21 cellular contexts compared by ENCODE assay signal in genomic region chr1:78665809-78666208, GRCh38. TPM values are rescaled to one million over a fixed set of nuclear protein-coding genes. Genes with fewer than 3 reads are reported as not detected.
"Had no signal": no experiment of that assay in that cellular context is flagged by ENCODE, and none has a peak within 500 bp of the region (broad histone marks: within the 10 kb centered on the region; RNA-seq: fewer than 3 reads in every experiment).

No MANE protein-coding gene starts in this region.

- H3K9ac ChIP-seq: neural progenitor cell had no signal

- H3K4me3 Mint-ChIP-seq: immature natural killer cell; natural killer cell treated with Interleukin-12 subunit alpha and Interleukin-12 subunit beta and Interleukin-15 and Interleukin-18, amount 100 ng/mL, for 72 hours; neural progenitor cell had no signal

- ATAC-seq: esophagus mucosa; lower lobe of right lung; natural killer cell treated with Interleukin-12 subunit alpha and Interleukin-12 subunit beta and Interleukin-15 and Interleukin-18, amount 100 ng/mL, for 72 hours; pancreas had no signal

- H2AFZ ChIP-seq: neural progenitor cell had no signal

- H3K27ac Mint-ChIP-seq: immature natural killer cell; natural killer cell treated with Interleukin-12 subunit alpha and Interleukin-12 subunit beta and Interleukin-15 and Interleukin-18, amount 100 ng/mL, for 72 hours; neural progenitor cell; progenitor cell of endocrine pancreas had no signal

- H3K27me3 Mint-ChIP-seq: natural killer cell treated with Interleukin-12 subunit alpha and Interleukin-12 subunit beta and Interleukin-15 and Interleukin-18, amount 100 ng/mL, for 72 hours had no signal

- H3K27me3 ChIP-seq: dorsolateral prefrontal cortex, pancreas, stomach, transverse colon had no signal

- H3K4me1 ChIP-seq: left ventricle myocardium inferior, lower lobe of right lung, neural progenitor cell, pancreas, stomach, transverse colon had no signal

- H3K4me3 ChIP-seq: dorsolateral prefrontal cortex, left ventricle myocardium inferior, lower lobe of right lung, neural progenitor cell, pancreas, stomach, thoracic aorta, transverse colon had no signal

- H3K4me1 Mint-ChIP-seq: immature natural killer cell, neural progenitor cell had no signal

- DNase-seq: cortex of kidney; dorsolateral prefrontal cortex; effector CD8-positive, alpha-beta T cell; immature natural killer cell; left ventricle myocardium inferior; lower lobe of right lung; mesenchymal stem cell; midbrain; nucleus accumbens; pancreas; small intestine; stimulated activated CD4-positive, alpha-beta T cell treated with anti-CD3 and anti-CD28 coated beads, Interleukin-12 subunit alpha, Interleukin-12 subunit beta, amount 100 ng/mL, for 4 hours; stimulated activated naive CD4-positive, alpha-beta T cell; stomach; substantia nigra; transverse colon had no signal

- H3K9me3 ChIP-seq: left ventricle myocardium inferior, lower lobe of right lung, pancreas, stomach, thoracic aorta, transverse colon had no signal

- H3K27ac ChIP-seq: dorsolateral prefrontal cortex, left ventricle myocardium inferior, lower lobe of right lung, neural progenitor cell, pancreas, stomach, thoracic aorta, transverse colon had no signal

- H3K36me3 Mint-ChIP-seq: neural progenitor cell had no signal

- H3K4me2 ChIP-seq: neural progenitor cell had no signal

- H3K36me3 ChIP-seq: neural progenitor cell, pancreas, thoracic aorta, transverse colon had no signal

- H3K9me3 Mint-ChIP-seq: natural killer cell treated with Interleukin-12 subunit alpha and Interleukin-12 subunit beta and Interleukin-15 and Interleukin-18, amount 100 ng/mL, for 72 hours; neural progenitor cell had no signal

RNA-seq across cellular contexts. Expression of gene IFI44, which starts 16.2 kb away (rescaled TPM):
- total RNA-seq: progenitor cell of endocrine pancreas had no signal

RNA-seq across cellular contexts. Expression of gene IFI44L, which starts 45.6 kb away (rescaled TPM):
- total RNA-seq: progenitor cell of endocrine pancreas had no signal
